ENCODE assay signal across 8 cellular contexts in the genomic region with DNA sequence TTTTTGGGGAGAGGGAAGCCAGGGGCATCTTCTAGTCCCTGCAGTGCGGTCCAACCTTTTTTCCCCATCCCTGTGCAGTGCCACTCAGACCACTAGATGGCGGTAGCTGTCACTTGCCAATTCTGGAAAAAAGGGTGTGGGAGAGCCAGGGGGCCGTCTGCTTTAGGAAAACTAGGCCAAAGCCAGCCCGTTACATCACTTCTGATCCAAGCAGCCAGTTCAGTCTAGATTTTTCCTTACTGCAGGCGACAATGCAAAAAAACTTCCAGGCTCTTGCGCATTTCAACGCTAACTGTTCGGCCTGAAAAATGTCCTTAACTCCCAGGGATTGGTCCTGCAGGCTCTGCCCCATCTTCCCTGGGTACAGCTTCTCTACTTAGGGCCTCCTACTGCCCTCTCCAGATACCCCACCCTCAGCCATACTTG.
A peak's percentile ranks its signal among the peaks of the same experiment; 100 is the strongest.
DNase-seq lines count a peak whose midpoint lies in the region; ATAC-seq and TF ChIP-seq lines count a peak whose summit lies in the region.

No MANE protein-coding gene starts in this region.

- H3K4me3 Mint-ChIP-seq in activated T-cell treated with anti-CD3 and anti-CD28 coated beads, Interleukin-2, amount 50 U/mL, for 24 hours: no peak overlapping the region
- H3K4me3 Mint-ChIP-seq in naive thymus-derived CD8-positive, alpha-beta T cell: no peak overlapping the region

- peak; percentile 94 for TF ChIP-seq CTCF in C4-2B (conservative IDR thresholded peaks at IDR 0.05)

- H3K27ac Mint-ChIP-seq in activated T-cell treated with anti-CD3 and anti-CD28 coated beads, Interleukin-2, amount 50 U/mL, for 24 hours: no peak overlapping the region
- no peak overlapping the region for H3K27ac Mint-ChIP-seq in naive thymus-derived CD8-positive, alpha-beta T cell

- H3K9me3 Mint-ChIP-seq in activated T-cell treated with anti-CD3 and anti-CD28 coated beads, Interleukin-2, amount 50 U/mL, for 24 hours: no peaks in the 10 kb centered on the region
- H3K9me3 Mint-ChIP-seq in naive thymus-derived CD8-positive, alpha-beta T cell: peaks cover 0 to 5% (median 0%) of the 10 kb centered on the region in 9 donors

- POLR2A ChIA-PET in naive thymus-derived CD8-positive, alpha-beta T cell (lab: Charles Lee): no interaction called here

- no peaks in the 10 kb centered on the region for H3K36me3 Mint-ChIP-seq in activated T-cell treated with anti-CD3 and anti-CD28 coated beads, Interleukin-2, amount 50 U/mL, for 24 hours (ENCODE audit: low read depth)
- H3K36me3 Mint-ChIP-seq in naive thymus-derived CD8-positive, alpha-beta T cell: peaks cover 0 to 5% (median 0%) of the 10 kb centered on the region in 3 donors

- no peak for ATAC-seq in naive thymus-derived CD8-positive, alpha-beta T cell
- ATAC-seq in HG03108 (IDR thresholded peaks at IDR 0.05; ENCODE audit: unreplicated experiment): no peak

- no peak overlapping the region for H3K27ac ChIP-seq in C4-2B

- DNase-seq in H7 (peak; percentile 64), NCI-H82 (lab: John Stamatoyannopoulos, UW) (peak; percentile 76), fibroblast of gingiva (ENCODE audit: low read depth) (peak; percentile 65)
- DNase-seq in activated T-cell treated with anti-CD3 and anti-CD28 coated beads, Interleukin-2, amount 50 U/mL, for 24 hours: peak; percentile 66
- DNase-seq in naive thymus-derived CD8-positive, alpha-beta T cell: peak in 9 of 10 donors; percentile 5 to 40 (median 20)
- peak; percentile 34 for DNase-seq in stimulated activated naive CD4-positive, alpha-beta T cell treated with Interleukin-2 at 50 U/mL for 16 hours (lab: John Stamatoyannopoulos, UW)

- no peak overlapping the region for H3K4me3 ChIP-seq in H7 (ENCODE audit: insufficient read depth, low read depth, low read length)

- no peaks in the 10 kb centered on the region for H3K36me3 ChIP-seq in H7 (replicated peaks; ENCODE audit: control insufficient read depth, insufficient read depth, low read length)

- peaks cover 54% of the 10 kb centered on the region for H3K27me3 Mint-ChIP-seq in activated T-cell treated with anti-CD3 and anti-CD28 coated beads, Interleukin-2, amount 50 U/mL, for 24 hours
- H3K27me3 Mint-ChIP-seq in naive thymus-derived CD8-positive, alpha-beta T cell: peaks cover 27 to 51% (median 40%) of the 10 kb centered on the region in 5 donors

- no peaks in the 10 kb centered on the region for H3K4me1 Mint-ChIP-seq in activated T-cell treated with anti-CD3 and anti-CD28 coated beads, Interleukin-2, amount 50 U/mL, for 24 hours (ENCODE audit: low read depth)
- H3K4me1 Mint-ChIP-seq in naive thymus-derived CD8-positive, alpha-beta T cell: no peaks in the 10 kb centered on the region

- H3K27me3 ChIP-seq in H7 (ENCODE audit: control insufficient read depth, insufficient read depth, low read length): no peaks in the 10 kb centered on the region

Comparison
In these comparisons a context has a peak if more than half of its experiments do, and no peak if none do; other contexts are left out.
1. DNase-seq: peak in every context shown above with its lines; median percentile 76 in NCI-H82; 66 in activated T-cell treated with anti-CD3 and anti-CD28 coated beads, Interleukin-2, amount 50 U/mL, for 24 hours; 65 in fibroblast of gingiva; 64 in H7; 34 in stimulated activated naive CD4-positive, alpha-beta T cell treated with Interleukin-2 at 50 U/mL for 16 hours; 20 in naive thymus-derived CD8-positive, alpha-beta T cell.